ENCODE assay signal across 1 cellular context in genomic region chr19:12294308-12295158, GRCh38.
TF ChIP-seq lines count a peak whose summit lies in the region.

ZNF44 (minus strand) TSS chr19:12294883; CDS start chr19:12294694, 189 bp downstream.

TF ChIP-seq in IMR-90, 13 proteins besides CTCF, POLR2A, EP300 and RAD21 (continued from another document):
- TF ChIP-seq MAZ (IDR thresholded peaks at IDR 0.05; ENCODE audit: borderline replicate concordance, low read depth, low read length) (peak; percentile 12; the same call in 1 of the 2 replicates), MAFK (IDR thresholded peaks at IDR 0.05; ENCODE audit: low read depth, low read length) (no peak)
